1 cellular context compared by ENCODE assay signal in the genomic region with DNA sequence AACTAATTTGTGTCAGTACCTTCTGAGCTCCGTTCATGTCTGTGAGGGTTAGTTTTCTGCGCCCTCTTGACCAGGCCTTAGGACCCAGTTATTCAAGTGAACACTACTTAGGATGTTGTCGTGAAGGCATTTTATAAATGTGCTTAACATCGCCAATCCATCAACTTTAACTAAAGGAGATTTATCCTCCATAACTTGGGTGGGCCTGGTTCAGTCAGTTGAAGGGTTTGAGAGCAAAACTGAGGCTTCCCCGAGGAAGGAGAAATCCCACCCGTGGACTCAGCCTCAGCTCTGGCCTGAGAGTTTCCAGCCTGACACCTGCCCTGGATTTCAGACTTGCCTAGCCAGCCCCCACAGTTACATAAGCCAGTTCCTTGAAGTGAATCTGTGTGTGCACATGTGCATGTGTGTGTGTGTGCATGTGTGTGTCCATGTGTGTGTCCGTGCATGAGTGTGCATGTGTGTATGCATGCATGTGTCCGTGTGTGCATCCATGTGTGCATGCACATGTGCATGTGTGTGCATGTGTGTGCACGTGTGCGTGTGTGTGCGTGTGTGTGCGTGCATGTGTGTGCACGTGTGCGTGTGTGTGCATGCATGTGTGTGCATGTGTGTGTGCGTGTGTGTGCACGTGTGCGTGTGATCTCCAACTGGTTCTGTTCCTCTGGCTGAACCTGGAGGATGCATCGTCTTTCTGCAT.
TF ChIP-seq lines count a peak whose summit lies in the region.

No MANE protein-coding gene starts in this region.

TF ChIP-seq in WTC11, 78 proteins besides CTCF, POLR2A, EP300 and RAD21:
- TF ChIP-seq, protein P1, sequence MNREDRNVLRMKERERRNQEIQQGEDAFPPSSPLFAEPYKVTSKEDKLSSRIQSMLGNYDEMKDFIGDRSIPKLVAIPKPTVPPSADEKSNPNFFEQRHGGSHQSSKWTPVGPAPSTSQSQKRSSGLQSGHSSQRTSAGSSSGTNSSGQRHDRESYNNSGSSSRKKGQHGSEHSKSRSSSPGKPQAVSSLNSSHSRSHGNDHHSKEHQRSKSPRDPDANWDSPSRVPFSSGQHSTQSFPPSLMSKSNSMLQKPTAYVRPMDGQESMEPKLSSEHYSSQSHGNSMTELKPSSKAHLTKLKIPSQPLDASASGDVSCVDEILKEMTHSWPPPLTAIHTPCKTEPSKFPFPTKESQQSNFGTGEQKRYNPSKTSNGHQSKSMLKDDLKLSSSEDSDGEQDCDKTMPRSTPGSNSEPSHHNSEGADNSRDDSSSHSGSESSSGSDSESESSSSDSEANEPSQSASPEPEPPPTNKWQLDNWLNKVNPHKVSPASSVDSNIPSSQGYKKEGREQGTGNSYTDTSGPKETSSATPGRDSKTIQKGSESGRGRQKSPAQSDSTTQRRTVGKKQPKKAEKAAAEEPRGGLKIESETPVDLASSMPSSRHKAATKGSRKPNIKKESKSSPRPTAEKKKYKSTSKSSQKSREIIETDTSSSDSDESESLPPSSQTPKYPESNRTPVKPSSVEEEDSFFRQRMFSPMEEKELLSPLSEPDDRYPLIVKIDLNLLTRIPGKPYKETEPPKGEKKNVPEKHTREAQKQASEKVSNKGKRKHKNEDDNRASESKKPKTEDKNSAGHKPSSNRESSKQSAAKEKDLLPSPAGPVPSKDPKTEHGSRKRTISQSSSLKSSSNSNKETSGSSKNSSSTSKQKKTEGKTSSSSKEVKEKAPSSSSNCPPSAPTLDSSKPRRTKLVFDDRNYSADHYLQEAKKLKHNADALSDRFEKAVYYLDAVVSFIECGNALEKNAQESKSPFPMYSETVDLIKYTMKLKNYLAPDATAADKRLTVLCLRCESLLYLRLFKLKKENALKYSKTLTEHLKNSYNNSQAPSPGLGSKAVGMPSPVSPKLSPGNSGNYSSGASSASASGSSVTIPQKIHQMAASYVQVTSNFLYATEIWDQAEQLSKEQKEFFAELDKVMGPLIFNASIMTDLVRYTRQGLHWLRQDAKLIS (CRISPR knock-in tag; IDR thresholded peaks at IDR 0.05; ENCODE audit: borderline replicate concordance): no peak
- TF ChIP-seq ZNF416 (CRISPR knock-in tag; IDR thresholded peaks at IDR 0.05) (no peak), ATF1 (CRISPR knock-in tag; IDR thresholded peaks at IDR 0.05) (no peak), SP1 (CRISPR knock-in tag; conservative IDR thresholded peaks at IDR 0.05) (no peak), NFE2L1 (CRISPR knock-in tag; IDR thresholded peaks at IDR 0.05) (no peak), ZNF138 (CRISPR knock-in tag; conservative IDR thresholded peaks at IDR 0.05) (no peak), EMX1 (CRISPR knock-in tag; IDR thresholded peaks at IDR 0.05) (no peak), NFATC4 (CRISPR knock-in tag; IDR thresholded peaks at IDR 0.05) (no peak), JUN (CRISPR knock-in tag; IDR thresholded peaks at IDR 0.05) (no peak), ETV6 (CRISPR knock-in tag; IDR thresholded peaks at IDR 0.05) (no peak), SOX15 (CRISPR knock-in tag; IDR thresholded peaks at IDR 0.05) (no peak), ZNF396 (CRISPR knock-in tag; IDR thresholded peaks at IDR 0.05; ENCODE audit: borderline replicate concordance) (no peak), ZNF219 (CRISPR knock-in tag; IDR thresholded peaks at IDR 0.05; ENCODE audit: borderline replicate concordance) (no peak)
- TF ChIP-seq, protein P2, sequence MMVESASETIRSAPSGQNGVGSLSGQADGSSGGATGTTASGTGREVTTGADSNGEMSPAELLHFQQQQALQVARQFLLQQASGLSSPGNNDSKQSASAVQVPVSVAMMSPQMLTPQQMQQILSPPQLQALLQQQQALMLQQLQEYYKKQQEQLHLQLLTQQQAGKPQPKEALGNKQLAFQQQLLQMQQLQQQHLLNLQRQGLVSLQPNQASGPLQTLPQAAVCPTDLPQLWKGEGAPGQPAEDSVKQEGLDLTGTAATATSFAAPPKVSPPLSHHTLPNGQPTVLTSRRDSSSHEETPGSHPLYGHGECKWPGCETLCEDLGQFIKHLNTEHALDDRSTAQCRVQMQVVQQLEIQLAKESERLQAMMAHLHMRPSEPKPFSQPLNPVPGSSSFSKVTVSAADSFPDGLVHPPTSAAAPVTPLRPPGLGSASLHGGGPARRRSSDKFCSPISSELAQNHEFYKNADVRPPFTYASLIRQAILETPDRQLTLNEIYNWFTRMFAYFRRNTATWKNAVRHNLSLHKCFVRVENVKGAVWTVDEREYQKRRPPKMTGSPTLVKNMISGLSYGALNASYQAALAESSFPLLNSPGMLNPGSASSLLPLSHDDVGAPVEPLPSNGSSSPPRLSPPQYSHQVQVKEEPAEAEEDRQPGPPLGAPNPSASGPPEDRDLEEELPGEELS (CRISPR knock-in tag; IDR thresholded peaks at IDR 0.05): no peak
- TF ChIP-seq, protein P3, sequence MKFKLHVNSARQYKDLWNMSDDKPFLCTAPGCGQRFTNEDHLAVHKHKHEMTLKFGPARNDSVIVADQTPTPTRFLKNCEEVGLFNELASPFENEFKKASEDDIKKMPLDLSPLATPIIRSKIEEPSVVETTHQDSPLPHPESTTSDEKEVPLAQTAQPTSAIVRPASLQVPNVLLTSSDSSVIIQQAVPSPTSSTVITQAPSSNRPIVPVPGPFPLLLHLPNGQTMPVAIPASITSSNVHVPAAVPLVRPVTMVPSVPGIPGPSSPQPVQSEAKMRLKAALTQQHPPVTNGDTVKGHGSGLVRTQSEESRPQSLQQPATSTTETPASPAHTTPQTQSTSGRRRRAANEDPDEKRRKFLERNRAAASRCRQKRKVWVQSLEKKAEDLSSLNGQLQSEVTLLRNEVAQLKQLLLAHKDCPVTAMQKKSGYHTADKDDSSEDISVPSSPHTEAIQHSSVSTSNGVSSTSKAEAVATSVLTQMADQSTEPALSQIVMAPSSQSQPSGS (CRISPR knock-in tag; IDR thresholded peaks at IDR 0.05; ENCODE audit: borderline replicate concordance, low read depth): no peak
- TF ChIP-seq, protein P4, sequence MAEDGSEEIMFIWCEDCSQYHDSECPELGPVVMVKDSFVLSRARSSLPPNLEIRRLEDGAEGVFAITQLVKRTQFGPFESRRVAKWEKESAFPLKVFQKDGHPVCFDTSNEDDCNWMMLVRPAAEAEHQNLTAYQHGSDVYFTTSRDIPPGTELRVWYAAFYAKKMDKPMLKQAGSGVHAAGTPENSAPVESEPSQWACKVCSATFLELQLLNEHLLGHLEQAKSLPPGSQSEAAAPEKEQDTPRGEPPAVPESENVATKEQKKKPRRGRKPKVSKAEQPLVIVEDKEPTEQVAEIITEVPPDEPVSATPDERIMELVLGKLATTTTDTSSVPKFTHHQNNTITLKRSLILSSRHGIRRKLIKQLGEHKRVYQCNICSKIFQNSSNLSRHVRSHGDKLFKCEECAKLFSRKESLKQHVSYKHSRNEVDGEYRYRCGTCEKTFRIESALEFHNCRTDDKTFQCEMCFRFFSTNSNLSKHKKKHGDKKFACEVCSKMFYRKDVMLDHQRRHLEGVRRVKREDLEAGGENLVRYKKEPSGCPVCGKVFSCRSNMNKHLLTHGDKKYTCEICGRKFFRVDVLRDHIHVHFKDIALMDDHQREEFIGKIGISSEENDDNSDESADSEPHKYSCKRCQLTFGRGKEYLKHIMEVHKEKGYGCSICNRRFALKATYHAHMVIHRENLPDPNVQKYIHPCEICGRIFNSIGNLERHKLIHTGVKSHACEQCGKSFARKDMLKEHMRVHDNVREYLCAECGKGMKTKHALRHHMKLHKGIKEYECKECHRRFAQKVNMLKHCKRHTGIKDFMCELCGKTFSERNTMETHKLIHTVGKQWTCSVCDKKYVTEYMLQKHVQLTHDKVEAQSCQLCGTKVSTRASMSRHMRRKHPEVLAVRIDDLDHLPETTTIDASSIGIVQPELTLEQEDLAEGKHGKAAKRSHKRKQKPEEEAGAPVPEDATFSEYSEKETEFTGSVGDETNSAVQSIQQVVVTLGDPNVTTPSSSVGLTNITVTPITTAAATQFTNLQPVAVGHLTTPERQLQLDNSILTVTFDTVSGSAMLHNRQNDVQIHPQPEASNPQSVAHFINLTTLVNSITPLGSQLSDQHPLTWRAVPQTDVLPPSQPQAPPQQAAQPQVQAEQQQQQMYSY (CRISPR knock-in tag; IDR thresholded peaks at IDR 0.05): no peak
- TF ChIP-seq, protein P5, sequence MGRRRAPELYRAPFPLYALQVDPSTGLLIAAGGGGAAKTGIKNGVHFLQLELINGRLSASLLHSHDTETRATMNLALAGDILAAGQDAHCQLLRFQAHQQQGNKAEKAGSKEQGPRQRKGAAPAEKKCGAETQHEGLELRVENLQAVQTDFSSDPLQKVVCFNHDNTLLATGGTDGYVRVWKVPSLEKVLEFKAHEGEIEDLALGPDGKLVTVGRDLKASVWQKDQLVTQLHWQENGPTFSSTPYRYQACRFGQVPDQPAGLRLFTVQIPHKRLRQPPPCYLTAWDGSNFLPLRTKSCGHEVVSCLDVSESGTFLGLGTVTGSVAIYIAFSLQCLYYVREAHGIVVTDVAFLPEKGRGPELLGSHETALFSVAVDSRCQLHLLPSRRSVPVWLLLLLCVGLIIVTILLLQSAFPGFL (CRISPR knock-in tag; IDR thresholded peaks at IDR 0.05; ENCODE audit: borderline replicate concordance): no peak
- TF ChIP-seq, protein P6, sequence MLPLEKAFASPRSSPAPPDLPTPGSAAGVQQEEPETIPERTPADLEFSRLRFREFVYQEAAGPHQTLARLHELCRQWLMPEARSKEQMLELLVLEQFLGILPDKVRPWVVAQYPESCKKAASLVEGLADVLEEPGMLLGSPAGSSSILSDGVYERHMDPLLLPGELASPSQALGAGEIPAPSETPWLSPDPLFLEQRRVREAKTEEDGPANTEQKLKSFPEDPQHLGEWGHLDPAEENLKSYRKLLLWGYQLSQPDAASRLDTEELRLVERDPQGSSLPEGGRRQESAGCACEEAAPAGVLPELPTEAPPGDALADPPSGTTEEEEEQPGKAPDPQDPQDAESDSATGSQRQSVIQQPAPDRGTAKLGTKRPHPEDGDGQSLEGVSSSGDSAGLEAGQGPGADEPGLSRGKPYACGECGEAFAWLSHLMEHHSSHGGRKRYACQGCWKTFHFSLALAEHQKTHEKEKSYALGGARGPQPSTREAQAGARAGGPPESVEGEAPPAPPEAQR (CRISPR knock-in tag; IDR thresholded peaks at IDR 0.05): no peak
- TF ChIP-seq, protein P7, sequence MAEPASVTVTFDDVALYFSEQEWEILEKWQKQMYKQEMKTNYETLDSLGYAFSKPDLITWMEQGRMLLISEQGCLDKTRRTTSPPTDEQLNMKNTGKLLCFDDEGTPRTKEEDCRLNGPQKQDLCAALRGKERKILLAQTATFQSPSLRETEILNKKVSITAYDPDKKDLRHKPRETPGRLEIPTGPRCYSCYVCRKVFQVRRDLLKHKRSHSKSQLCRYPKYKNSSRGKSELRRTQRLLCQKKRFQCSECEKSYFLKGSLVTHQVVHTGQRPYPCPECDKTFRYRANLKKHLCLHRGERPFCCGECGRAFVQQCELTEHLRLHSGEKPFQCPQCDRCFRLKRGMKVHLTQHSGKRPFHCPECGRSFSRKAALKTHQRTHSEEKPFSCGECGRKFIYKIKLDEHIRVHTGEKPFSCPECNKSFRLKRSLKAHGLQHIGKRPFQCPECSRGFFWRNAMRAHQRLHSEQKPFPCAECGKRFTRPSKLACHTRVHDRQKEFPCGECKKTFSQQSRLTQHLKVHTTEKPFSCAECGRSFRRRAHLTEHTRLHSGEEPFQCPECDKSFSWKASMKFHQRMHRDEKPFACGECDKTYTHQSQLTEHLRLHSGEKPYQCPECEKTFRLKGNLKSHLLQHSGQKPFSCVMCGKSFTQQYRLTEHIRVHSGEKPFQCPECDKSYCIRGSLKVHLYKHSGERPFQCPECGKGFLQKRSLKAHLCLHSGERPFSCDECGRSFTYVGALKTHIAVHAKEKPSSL (CRISPR knock-in tag; conservative IDR thresholded peaks at IDR 0.05): no peak
